ENCODE assay signal across 1 cellular context in genomic region chr1:209720826-209721225, GRCh38.
TF ChIP-seq lines count a peak whose summit lies in the region.

No MANE protein-coding gene starts in this region.

TF ChIP-seq in SK-N-SH, 30 proteins besides CTCF, POLR2A, EP300 and RAD21 (continued from another document):
- TF ChIP-seq, protein P1, sequence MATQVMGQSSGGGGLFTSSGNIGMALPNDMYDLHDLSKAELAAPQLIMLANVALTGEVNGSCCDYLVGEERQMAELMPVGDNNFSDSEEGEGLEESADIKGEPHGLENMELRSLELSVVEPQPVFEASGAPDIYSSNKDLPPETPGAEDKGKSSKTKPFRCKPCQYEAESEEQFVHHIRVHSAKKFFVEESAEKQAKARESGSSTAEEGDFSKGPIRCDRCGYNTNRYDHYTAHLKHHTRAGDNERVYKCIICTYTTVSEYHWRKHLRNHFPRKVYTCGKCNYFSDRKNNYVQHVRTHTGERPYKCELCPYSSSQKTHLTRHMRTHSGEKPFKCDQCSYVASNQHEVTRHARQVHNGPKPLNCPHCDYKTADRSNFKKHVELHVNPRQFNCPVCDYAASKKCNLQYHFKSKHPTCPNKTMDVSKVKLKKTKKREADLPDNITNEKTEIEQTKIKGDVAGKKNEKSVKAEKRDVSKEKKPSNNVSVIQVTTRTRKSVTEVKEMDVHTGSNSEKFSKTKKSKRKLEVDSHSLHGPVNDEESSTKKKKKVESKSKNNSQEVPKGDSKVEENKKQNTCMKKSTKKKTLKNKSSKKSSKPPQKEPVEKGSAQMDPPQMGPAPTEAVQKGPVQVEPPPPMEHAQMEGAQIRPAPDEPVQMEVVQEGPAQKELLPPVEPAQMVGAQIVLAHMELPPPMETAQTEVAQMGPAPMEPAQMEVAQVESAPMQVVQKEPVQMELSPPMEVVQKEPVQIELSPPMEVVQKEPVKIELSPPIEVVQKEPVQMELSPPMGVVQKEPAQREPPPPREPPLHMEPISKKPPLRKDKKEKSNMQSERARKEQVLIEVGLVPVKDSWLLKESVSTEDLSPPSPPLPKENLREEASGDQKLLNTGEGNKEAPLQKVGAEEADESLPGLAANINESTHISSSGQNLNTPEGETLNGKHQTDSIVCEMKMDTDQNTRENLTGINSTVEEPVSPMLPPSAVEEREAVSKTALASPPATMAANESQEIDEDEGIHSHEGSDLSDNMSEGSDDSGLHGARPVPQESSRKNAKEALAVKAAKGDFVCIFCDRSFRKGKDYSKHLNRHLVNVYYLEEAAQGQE (IDR thresholded peaks at IDR 0.05; ENCODE audit: low read depth, low read length): no peak
- TF ChIP-seq FOXM1 (IDR thresholded peaks at IDR 0.05; ENCODE audit: low read depth): peak; percentile 76
- no peak for TF ChIP-seq CHD2 (IDR thresholded peaks at IDR 0.05; ENCODE audit: low read length, partially characterized antibody)
- TF ChIP-seq TEAD4 (IDR thresholded peaks at IDR 0.05; ENCODE audit: borderline replicate concordance, insufficient read depth): peak; percentile 72; the same call in 1 of the 2 replicates
- TF ChIP-seq JUND (IDR thresholded peaks at IDR 0.05): peak; percentile 64; the same call in 1 of the 2 replicates
- no peak for TF ChIP-seq EZH2phosphoT487 (IDR thresholded peaks at IDR 0.05; ENCODE audit: borderline replicate concordance, low read depth)
- no peak for TF ChIP-seq YY1 (IDR thresholded peaks at IDR 0.05; ENCODE audit: low read depth)
- no peak for TF ChIP-seq ELF1 (IDR thresholded peaks at IDR 0.05)
- TF ChIP-seq NFIC (IDR thresholded peaks at IDR 0.05; ENCODE audit: borderline replicate concordance): peak; percentile 64
